In genomic region chr3:10417849-10418248, GRCh38 we compare ENCODE assay signal across 9 cellular contexts.
A peak's percentile ranks its signal among the peaks of the same experiment; 100 is the strongest.
DNase-seq lines count a peak whose midpoint lies in the region; ATAC-seq, FAIRE-seq and TF ChIP-seq lines count a peak whose summit lies in the region.
"Had no signal": no experiment of that assay in that cellular context is flagged by ENCODE, and none has a peak within 500 bp of the region (broad histone marks: within the 10 kb centered on the region; RNA-seq: fewer than 3 reads in every experiment).

No MANE protein-coding gene starts in this region.

- no peaks in the 10 kb centered on the region for H3K4me1 ChIP-seq in keratinocyte (ENCODE audit: control insufficient read depth, extremely low read depth, insufficient read depth, low read length)

- FAIRE-seq in keratinocyte (lab: Jason Lieb, UNC) = no peak

- no peaks in the 10 kb centered on the region for H4K20me1 ChIP-seq in keratinocyte (ENCODE audit: control insufficient read depth, extremely low read depth, insufficient read depth, low read length)

- dilution Hi-C loops in keratinocyte (cut with MboI; ENCODE audit: extremely low pct_ligation_motif_present, low sequenced_read_pairs) = no loop called here

- H3K27ac ChIP-seq in keratinocyte (ENCODE audit: control insufficient read depth, insufficient read depth, low read length) = no peak overlapping the region

- H3K79me2 ChIP-seq in keratinocyte (ENCODE audit: control insufficient read depth, insufficient read depth, low read length) = no peaks in the 10 kb centered on the region

- H3K9me3 Mint-ChIP-seq in HFFc6 = no peaks in the 10 kb centered on the region

- H3K4me3 Mint-ChIP-seq in HFFc6 = no peak overlapping the region

- H3K9me1 ChIP-seq in keratinocyte (ENCODE audit: control insufficient read depth, extremely low read depth, insufficient read depth, low read length) = no peaks in the 10 kb centered on the region

- no peaks in the 10 kb centered on the region for H3K9me3 ChIP-seq in keratinocyte (ENCODE audit: control insufficient read depth, low read depth, low read length)

- intact Hi-C loops in posterior vena cava (cut with DNase I) = no loop called here

- peaks cover 34% of the 10 kb centered on the region for H3K27me3 Mint-ChIP-seq in HFFc6 (ENCODE audit: insufficient read depth)

- peak; percentile 57 for TF ChIP-seq CTCF in HFFc6 (IDR thresholded peaks at IDR 0.05)
- peak in 2 of 3 experiments; percentile 32 to 52 for TF ChIP-seq CTCF in keratinocyte (optimal IDR thresholded peaks at IDR 0.05 in 1 of 3, IDR thresholded peaks at IDR 0.05 in 1 of 3, conservative IDR thresholded peaks at IDR 0.05 in 1 of 3; ENCODE audit: extremely low read depth in 1 of 3, insufficient read depth in 2 of 3, low read length in 3 of 3)

- no peak overlapping the region for H3K4me3 ChIP-seq in keratinocyte (ENCODE audit: control insufficient read depth in 2 of 3, extremely low read depth in 1 of 3, insufficient read depth in 2 of 3, low read depth in 1 of 3, low read length in 3 of 3)

- H3K27ac Mint-ChIP-seq in HFFc6 = no peak overlapping the region

- DNase-seq in CD1c-positive myeloid dendritic cell (ENCODE audit: extremely low spot score) = peak; percentile 3
- peak; percentile 28 for DNase-seq in HFFc6
- no peak for DNase-seq in keratinocyte (ENCODE audit: low read depth, low spot score)
- no peak for DNase-seq in posterior vena cava (ENCODE audit: low spot score)
- DNase-seq in NCI-H446 treated with DMSO at 0.1 percent for 48 hours (lab: John Stamatoyannopoulos, UW) = no peak
- DNase-seq: activated naive CD4-positive, alpha-beta T cell treated with anti-CD3 and anti-CD28 coated beads, Interleukin-2, amount 50 U/mL, for 16 hours had no signal

- H3K4me1 Mint-ChIP-seq in HFFc6 (ENCODE audit: low read depth) = no peaks in the 10 kb centered on the region

- no peak overlapping the region for H2AFZ ChIP-seq in keratinocyte (ENCODE audit: control insufficient read depth, low read length)

- no peaks in the 10 kb centered on the region for H3K36me3 Mint-ChIP-seq in HFFc6 (ENCODE audit: low read depth)

- H3K9ac ChIP-seq in keratinocyte (ENCODE audit: control insufficient read depth, extremely low read depth, insufficient read depth, low read length) = no peak overlapping the region

- ATAC-seq in SK-N-SH treated with all-trans-retinoic acid at 6 μM for 48 hours (peak; percentile 59), HG03095 (IDR thresholded peaks at IDR 0.05; ENCODE audit: unreplicated experiment) (no peak), HG02763 (IDR thresholded peaks at IDR 0.05; ENCODE audit: unreplicated experiment) (no peak)

- H3K27me3 ChIP-seq in keratinocyte (ENCODE audit: control insufficient read depth, extremely low read depth, insufficient read depth, low read length) = peaks cover 20% of the 10 kb centered on the region

- H3K4me2 ChIP-seq in keratinocyte (ENCODE audit: control insufficient read depth, extremely low read depth, insufficient read depth, low read depth, low read length) = no peak overlapping the region

- H3K36me3 ChIP-seq in keratinocyte (ENCODE audit: control insufficient read depth in 2 of 2, extremely low read depth in 1 of 2, insufficient read depth in 2 of 2, low read length in 2 of 2) = no peaks in the 10 kb centered on the region

TF ChIP-seq in SK-N-SH treated with all-trans-retinoic acid at 6 μM for 48 hours, 23 proteins besides CTCF, POLR2A, EP300 and RAD21 (continues in another document):
- TF ChIP-seq PPARA (CRISPR knock-in tag; IDR thresholded peaks at IDR 0.05; ENCODE audit: borderline replicate concordance) (no peak), ZC3H10 (CRISPR knock-in tag; IDR thresholded peaks at IDR 0.05) (no peak), ARNTL (CRISPR knock-in tag; IDR thresholded peaks at IDR 0.05; ENCODE audit: borderline replicate concordance, low read depth) (no peak), OSR1 (CRISPR knock-in tag; IDR thresholded peaks at IDR 0.05) (no peak), RARB (CRISPR knock-in tag; IDR thresholded peaks at IDR 0.05) (no peak), ZNF8 (CRISPR knock-in tag; IDR thresholded peaks at IDR 0.05) (no peak), ZFP3 (CRISPR knock-in tag; IDR thresholded peaks at IDR 0.05) (no peak), CSDC2 (CRISPR knock-in tag; IDR thresholded peaks at IDR 0.05) (no peak), ZNF70 (CRISPR knock-in tag; IDR thresholded peaks at IDR 0.05) (no peak), PATZ1 (CRISPR knock-in tag; IDR thresholded peaks at IDR 0.05; ENCODE audit: borderline replicate concordance) (no peak), ISL1 (CRISPR knock-in tag; IDR thresholded peaks at IDR 0.05) (no peak), TOX (CRISPR knock-in tag; IDR thresholded peaks at IDR 0.05; ENCODE audit: borderline replicate concordance) (no peak), GLIS3 (CRISPR knock-in tag; IDR thresholded peaks at IDR 0.05) (no peak), BACH2 (CRISPR knock-in tag; IDR thresholded peaks at IDR 0.05; ENCODE audit: borderline replicate concordance) (no peak), ZFP30 (CRISPR knock-in tag; IDR thresholded peaks at IDR 0.05) (no peak)
- TF ChIP-seq, protein P1, sequence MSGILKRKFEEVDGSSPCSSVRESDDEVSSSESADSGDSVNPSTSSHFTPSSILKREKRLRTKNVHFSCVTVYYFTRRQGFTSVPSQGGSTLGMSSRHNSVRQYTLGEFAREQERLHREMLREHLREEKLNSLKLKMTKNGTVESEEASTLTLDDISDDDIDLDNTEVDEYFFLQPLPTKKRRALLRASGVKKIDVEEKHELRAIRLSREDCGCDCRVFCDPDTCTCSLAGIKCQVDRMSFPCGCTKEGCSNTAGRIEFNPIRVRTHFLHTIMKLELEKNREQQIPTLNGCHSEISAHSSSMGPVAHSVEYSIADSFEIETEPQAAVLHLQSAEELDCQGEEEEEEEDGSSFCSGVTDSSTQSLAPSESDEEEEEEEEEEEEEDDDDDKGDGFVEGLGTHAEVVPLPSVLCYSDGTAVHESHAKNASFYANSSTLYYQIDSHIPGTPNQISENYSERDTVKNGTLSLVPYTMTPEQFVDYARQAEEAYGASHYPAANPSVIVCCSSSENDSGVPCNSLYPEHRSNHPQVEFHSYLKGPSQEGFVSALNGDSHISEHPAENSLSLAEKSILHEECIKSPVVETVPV (CRISPR knock-in tag; IDR thresholded peaks at IDR 0.05) = no peak
- TF ChIP-seq, protein P2, sequence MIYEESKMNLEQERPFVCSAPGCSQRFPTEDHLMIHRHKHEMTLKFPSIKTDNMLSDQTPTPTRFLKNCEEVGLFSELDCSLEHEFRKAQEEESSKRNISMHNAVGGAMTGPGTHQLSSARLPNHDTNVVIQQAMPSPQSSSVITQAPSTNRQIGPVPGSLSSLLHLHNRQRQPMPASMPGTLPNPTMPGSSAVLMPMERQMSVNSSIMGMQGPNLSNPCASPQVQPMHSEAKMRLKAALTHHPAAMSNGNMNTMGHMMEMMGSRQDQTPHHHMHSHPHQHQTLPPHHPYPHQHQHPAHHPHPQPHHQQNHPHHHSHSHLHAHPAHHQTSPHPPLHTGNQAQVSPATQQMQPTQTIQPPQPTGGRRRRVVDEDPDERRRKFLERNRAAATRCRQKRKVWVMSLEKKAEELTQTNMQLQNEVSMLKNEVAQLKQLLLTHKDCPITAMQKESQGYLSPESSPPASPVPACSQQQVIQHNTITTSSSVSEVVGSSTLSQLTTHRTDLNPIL (CRISPR knock-in tag; IDR thresholded peaks at IDR 0.05; ENCODE audit: low read depth) = no peak
- TF ChIP-seq, protein P3, sequence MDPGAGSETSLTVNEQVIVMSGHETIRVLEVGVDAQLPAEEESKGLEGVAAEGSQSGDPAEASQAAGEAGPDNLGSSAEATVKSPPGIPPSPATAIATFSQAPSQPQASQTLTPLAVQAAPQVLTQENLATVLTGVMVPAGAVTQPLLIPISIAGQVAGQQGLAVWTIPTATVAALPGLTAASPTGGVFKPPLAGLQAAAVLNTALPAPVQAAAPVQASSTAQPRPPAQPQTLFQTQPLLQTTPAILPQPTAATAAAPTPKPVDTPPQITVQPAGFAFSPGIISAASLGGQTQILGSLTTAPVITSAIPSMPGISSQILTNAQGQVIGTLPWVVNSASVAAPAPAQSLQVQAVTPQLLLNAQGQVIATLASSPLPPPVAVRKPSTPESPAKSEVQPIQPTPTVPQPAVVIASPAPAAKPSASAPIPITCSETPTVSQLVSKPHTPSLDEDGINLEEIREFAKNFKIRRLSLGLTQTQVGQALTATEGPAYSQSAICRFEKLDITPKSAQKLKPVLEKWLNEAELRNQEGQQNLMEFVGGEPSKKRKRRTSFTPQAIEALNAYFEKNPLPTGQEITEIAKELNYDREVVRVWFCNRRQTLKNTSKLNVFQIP (CRISPR knock-in tag; IDR thresholded peaks at IDR 0.05; ENCODE audit: borderline replicate concordance, low read depth) = no peak

Comparison
In these comparisons a context has a peak if more than half of its experiments do, and no peak if none do; other contexts are left out.
1. DNase-seq: peak in CD1c-positive myeloid dendritic cell (single experiment) and HFFc6 (single experiment); none in keratinocyte (single experiment), posterior vena cava (single experiment) and NCI-H446 treated with DMSO at 0.1 percent for 48 hours (single experiment).